ENCODE assay signal across 22 cellular contexts in the genomic region with DNA sequence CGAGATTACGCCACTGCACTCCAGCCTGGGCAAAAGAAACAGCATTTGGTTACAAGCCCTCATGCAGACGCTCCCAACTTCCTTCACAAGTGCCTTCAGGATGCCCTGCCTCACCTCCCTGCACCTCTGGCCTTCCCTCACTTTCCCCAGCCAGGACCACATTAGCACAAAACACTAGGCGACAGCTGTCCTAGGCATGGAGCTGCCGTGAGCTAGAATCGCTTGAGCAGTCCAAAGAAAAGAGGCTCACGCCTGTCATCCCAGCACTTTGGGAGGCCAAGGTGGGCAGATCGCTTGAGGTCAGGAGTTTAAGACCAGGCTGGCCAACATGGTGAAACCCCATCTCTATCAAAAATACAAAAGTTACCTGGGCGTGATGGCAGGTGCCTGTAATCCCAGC. TPM values are rescaled to one million over a fixed set of nuclear protein-coding genes. Genes with fewer than 3 reads are reported as not detected.
"Had no signal": no experiment of that assay in that cellular context is flagged by ENCODE, and none has a peak within 500 bp of the region (broad histone marks: within the 10 kb centered on the region; RNA-seq: fewer than 3 reads in every experiment).

No MANE protein-coding gene starts in this region.

- FAIRE-seq: RCC 7860 had no signal

- H3K27ac ChIP-seq: HL-60, SJSA1, SK-N-MC had no signal

- H3K4me1 ChIP-seq: SJSA1 had no signal

- H3K9me3 ChIP-seq: SJSA1 had no signal

- H3K36me3 ChIP-seq: SJSA1 had no signal

- H3K4me3 ChIP-seq: SJSA1, SK-N-MC had no signal

- DNase-seq: KBM-7, NCI-H1092, NCI-H1436, NCI-H187, NCI-H2029, NCI-H2081 treated with DMSO at 0.1 percent for 48 hours, NCI-H2171, NCI-H226, NCI-H446, NCI-H510A, NCI-H524 treated with DMSO at 0.1 percent for 48 hours, NCI-H69, NCI-H774, Right ventricle myocardium superior, RPMI8226, SIG-M5 had no signal

- H3K27me3 ChIP-seq: SJSA1 had no signal

RNA-seq across cellular contexts. Expression of a gene that starts 15.8 kb away (rescaled TPM):
- total RNA-seq: LHCN-M2, MCF 10A, SJSA1 had no signal
